In genomic region chr15:52642386-52643361, GRCh38 we compare ENCODE assay signal across 2 cellular contexts.
TF ChIP-seq lines count a peak whose summit lies in the region.

No MANE protein-coding gene starts in this region.

TF ChIP-seq in K562, 482 proteins besides CTCF, POLR2A, EP300 and RAD21:
- TF ChIP-seq STAT5A (IDR thresholded peaks at IDR 0.05; ENCODE audit: borderline replicate concordance, low read length) = no peak
- no peak for TF ChIP-seq E2F8 (IDR thresholded peaks at IDR 0.05; ENCODE audit: low read depth, partially characterized antibody)
- TF ChIP-seq SRSF7 (optimal IDR thresholded peaks at IDR 0.05; ENCODE audit: low read depth, low read length) = no peak
- no peak for TF ChIP-seq ZNF232 (CRISPR knock-in tag; IDR thresholded peaks at IDR 0.05)
- TF ChIP-seq ZZZ3 (IDR thresholded peaks at IDR 0.05) = no peak
- no peak for TF ChIP-seq KLF1 (tag; IDR thresholded peaks at IDR 0.05)
- TF ChIP-seq MEIS2 (IDR thresholded peaks at IDR 0.05; ENCODE audit: partially characterized antibody) = no peak
- TF ChIP-seq, protein P1, sequence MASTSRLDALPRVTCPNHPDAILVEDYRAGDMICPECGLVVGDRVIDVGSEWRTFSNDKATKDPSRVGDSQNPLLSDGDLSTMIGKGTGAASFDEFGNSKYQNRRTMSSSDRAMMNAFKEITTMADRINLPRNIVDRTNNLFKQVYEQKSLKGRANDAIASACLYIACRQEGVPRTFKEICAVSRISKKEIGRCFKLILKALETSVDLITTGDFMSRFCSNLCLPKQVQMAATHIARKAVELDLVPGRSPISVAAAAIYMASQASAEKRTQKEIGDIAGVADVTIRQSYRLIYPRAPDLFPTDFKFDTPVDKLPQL (IDR thresholded peaks at IDR 0.05; ENCODE audit: extremely low read depth, insufficient read length) = no peak
- no peak for TF ChIP-seq ZNF766 (CRISPR knock-in tag; conservative IDR thresholded peaks at IDR 0.05)
- no peak for TF ChIP-seq CBX5 (IDR thresholded peaks at IDR 0.05; ENCODE audit: borderline replicate concordance, low read depth)
- TF ChIP-seq PRPF4 (IDR thresholded peaks at IDR 0.05; ENCODE audit: insufficient read depth, low read depth, low read length, poor library complexity, severe bottlenecking) = no peak
- TF ChIP-seq ZNF695 (CRISPR knock-in tag; IDR thresholded peaks at IDR 0.05) = no peak
- no peak for TF ChIP-seq MNT (conservative IDR thresholded peaks at IDR 0.05)
- TF ChIP-seq CBX8 (IDR thresholded peaks at IDR 0.05; ENCODE audit: borderline replicate concordance, extremely low read depth, low read depth, low read length, poor library complexity, severe bottlenecking) = no peak
- no peak for TF ChIP-seq NFYB (IDR thresholded peaks at IDR 0.05; ENCODE audit: extremely low read depth, insufficient read length)
- TF ChIP-seq MYNN (IDR thresholded peaks at IDR 0.05) = no peak
- no peak for TF ChIP-seq MYNN (CRISPR knock-in tag; IDR thresholded peaks at IDR 0.05)
- no peak for TF ChIP-seq RFX5 (IDR thresholded peaks at IDR 0.05; ENCODE audit: low read depth, low read length)
- TF ChIP-seq RUNX1 (IDR thresholded peaks at IDR 0.05; ENCODE audit: low read depth) = no peak
- no peak for TF ChIP-seq LEF1 (IDR thresholded peaks at IDR 0.05)

TF ChIP-seq in WTC11, 78 proteins besides CTCF, POLR2A, EP300 and RAD21:
- TF ChIP-seq IRF2 (CRISPR knock-in tag; IDR thresholded peaks at IDR 0.05; ENCODE audit: borderline replicate concordance, low read depth) = no peak
